8 cellular contexts compared by ENCODE assay signal in genomic region chr1:100352267-100353072, GRCh38. TPM values are rescaled to one million over a fixed set of nuclear protein-coding genes. Genes with fewer than 3 reads are reported as not detected.
A peak's percentile ranks its signal among the peaks of the same experiment; 100 is the strongest.
DNase-seq lines count a peak whose midpoint lies in the region; ATAC-seq and TF ChIP-seq lines count a peak whose summit lies in the region.

CDC14A (plus strand) TSS chr1:100352506; CDS start chr1:100352955, 449 bp downstream.

- H3K36me3 ChIP-seq in esophagus muscularis mucosa = no peaks in the 10 kb centered on the region

- H3K4me3 ChIP-seq in Jurkat, Clone E6-1 (ENCODE audit: low read length) = peak within 1 kb of the TSS; percentile 83
- peak within 1 kb of the TSS; percentile 78 to 95 (median 80) for H3K4me3 ChIP-seq in esophagus muscularis mucosa

- H3K9me3 ChIP-seq in esophagus muscularis mucosa = no peaks in the 10 kb centered on the region

- peak within 1 kb of the TSS; percentile 94 for H3K4me3 Mint-ChIP-seq in activated T-cell treated with anti-CD3 and anti-CD28 coated beads, Interleukin-2, amount 50 U/mL, for 4 hours

- ATAC-seq in GM21619 (IDR thresholded peaks at IDR 0.05; ENCODE audit: unreplicated experiment) = peak; percentile 61
- ATAC-seq in activated T-cell treated with anti-CD3 and anti-CD28 coated beads, Interleukin-2, amount 50 U/mL, for 4 hours = peak; percentile 61 to 63

- no peak for TF ChIP-seq CTCF in esophagus muscularis mucosa (IDR thresholded peaks at IDR 0.05)

- intact Hi-C loops in esophagus muscularis mucosa (cut with DNase I) = loop anchor here (5.0 kb wide), 3 partner anchors 85 to 105 kb away; partner anchors contain the start of genes DBT and RTCA

- H3K27me3 ChIP-seq in esophagus muscularis mucosa = no peaks in the 10 kb centered on the region

- H3K4me1 Mint-ChIP-seq in activated T-cell treated with anti-CD3 and anti-CD28 coated beads, Interleukin-2, amount 50 U/mL, for 4 hours (ENCODE audit: low read depth) = peaks cover 43% of the 10 kb centered on the region

- no peak for TF ChIP-seq EP300 in esophagus muscularis mucosa (IDR thresholded peaks at IDR 0.05)

- H3K27ac ChIP-seq in esophagus muscularis mucosa (replicated peaks in 1 of 4) = peak within 1 kb of the TSS; percentile 88 to 91 (median 89)

- no peaks in the 10 kb centered on the region for H3K27me3 Mint-ChIP-seq in activated T-cell treated with anti-CD3 and anti-CD28 coated beads, Interleukin-2, amount 50 U/mL, for 4 hours (ENCODE audit: low read depth)

- no peaks in the 10 kb centered on the region for H3K9me3 Mint-ChIP-seq in activated T-cell treated with anti-CD3 and anti-CD28 coated beads, Interleukin-2, amount 50 U/mL, for 4 hours

- WGBS in esophagus muscularis mucosa = under 1% methylated on average over 37 of the region's 65 CpGs

- DNase-seq in DMS53 (lab: John Stamatoyannopoulos, UW) (peak; percentile 99), esophagus muscularis mucosa (ENCODE audit: extremely low spot score) (peak; percentile 98), myocyte (ENCODE audit: low read depth) (peak; percentile 97)
- peak; percentile 88 for DNase-seq in Jurkat, Clone E6-1 (ENCODE audit: low read depth, low spot score)
- DNase-seq in activated T-cell treated with anti-CD3 and anti-CD28 coated beads, Interleukin-2, amount 50 U/mL, for 4 hours = peak; percentile 76
- peak; percentile 70 to 89 for DNase-seq in stimulated activated CD8-positive, alpha-beta memory T cell treated with anti-CD3 and anti-CD28 coated beads, Interleukin-7, amount 100 ng/mL, for 48 hours (ENCODE audit: extremely low read depth in 1 of 2, low read depth in 1 of 2)

- H3K36me3 Mint-ChIP-seq in activated T-cell treated with anti-CD3 and anti-CD28 coated beads, Interleukin-2, amount 50 U/mL, for 4 hours (ENCODE audit: insufficient read depth) = peaks cover 17% of the 10 kb centered on the region

- no peak for TF ChIP-seq POLR2A in esophagus muscularis mucosa (IDR thresholded peaks at IDR 0.05; ENCODE audit: low read depth)

- H3K4me1 ChIP-seq in esophagus muscularis mucosa = peaks cover 29 to 48% (median 43%) of the 10 kb centered on the region in 4 donors

TF ChIP-seq in PFSK-1, 5 proteins besides CTCF, POLR2A, EP300 and RAD21:
- TF ChIP-seq SIN3A (IDR thresholded peaks at IDR 0.05; ENCODE audit: borderline replicate concordance, insufficient read depth, low read length) = peak; percentile 71; the same call in 1 of the 2 replicates
- peak; percentile 86 for TF ChIP-seq TAF1 (IDR thresholded peaks at IDR 0.05; ENCODE audit: borderline replicate concordance, insufficient read depth, low read length)
- TF ChIP-seq REST (IDR thresholded peaks at IDR 0.05; ENCODE audit: insufficient read depth in 1 of 2, low read depth in 2 of 2, low read length in 2 of 2) = no peak
- peak; percentile 25 for TF ChIP-seq FOXP2 (optimal IDR thresholded peaks at IDR 0.05; ENCODE audit: borderline replicate concordance, extremely low read depth, extremely low read length, insufficient read depth)
- TF ChIP-seq POLR2AphosphoS5 (IDR thresholded peaks at IDR 0.05; ENCODE audit: low read depth, low read length) = peak; percentile 94

RNA-seq across cellular contexts. Expression of gene CDC14A, which starts in this region (rescaled TPM):
- polyA plus RNA-seq in Jurkat, Clone E6-1 (2012; ENCODE audit: insufficient read depth, insufficient read length) = 2.8 TPM
- polyA plus RNA-seq in PFSK-1 (2012; ENCODE audit: insufficient read length, low read depth) = 6.6 TPM
- total RNA-seq in activated T-cell treated with anti-CD3 and anti-CD28 coated beads, Interleukin-2, amount 50 U/mL, for 4 hours = 10 to 100 TPM in 2 of 3 donors, 1 to 10 TPM in 1; 9.5 to 12.8 (median 12.5) TPM
- total RNA-seq in esophagus muscularis mucosa = 10 to 100 TPM in 1 of 4 donors, 1 to 10 TPM in 3; 6.6 to 12.2 (median 7.4) TPM
- total RNA-seq in myocyte = 5.9 and 8.5 TPM in 2 replicates
- 2.3 TPM for polyA plus RNA-seq in myocyte (2012)

Comparison
In these comparisons a context has a peak if more than half of its experiments do, and no peak if none do; other contexts are left out.
1. Peak in every context shown above with its lines: DNase-seq, ATAC-seq, H3K4me3 ChIP-seq and H3K27ac ChIP-seq.